Comparison of ENCODE assay signal across 15 cellular contexts in genomic region chr18:62839874-62840713, GRCh38.
A peak's percentile ranks its signal among the peaks of the same experiment; 100 is the strongest.
DNase-seq lines count a peak whose midpoint lies in the region; ATAC-seq, FAIRE-seq and TF ChIP-seq lines count a peak whose summit lies in the region.
"Had no signal": no experiment of that assay in that cellular context is flagged by ENCODE, and none has a peak within 500 bp of the region (broad histone marks: within the 10 kb centered on the region; RNA-seq: fewer than 3 reads in every experiment).

No MANE protein-coding gene starts in this region.

- H3K36me3 ChIP-seq in HUES6 (ENCODE audit: control insufficient read depth, insufficient read depth, low read length) (no peaks in the 10 kb centered on the region; the same call in 1 of the 2 replicates), pancreas (no peaks in the 10 kb centered on the region)
- H3K36me3 ChIP-seq: gastroesophageal sphincter had no signal

- no peaks in the 10 kb centered on the region for H3K36me3 Mint-ChIP-seq in stimulated activated effector memory CD8-positive, alpha-beta T cell treated with anti-CD3 and anti-CD28 coated beads, Interleukin-12 subunit alpha, Interleukin-12 subunit beta, amount 100 ng/mL, for 72 hours

- 73 to 76% methylated on average over 2 of the region's 2 CpGs for WGBS in pancreas, 2 donors

- TF ChIP-seq CTCF in pancreas (IDR thresholded peaks at IDR 0.05), result no peak

- ATAC-seq in pancreas (peak in 2 of 4 donors; percentile 18 to 34), Right ventricle myocardium inferior (no peak)
- no peak for ATAC-seq in stimulated activated effector memory CD8-positive, alpha-beta T cell treated with anti-CD3 and anti-CD28 coated beads, Interleukin-12 subunit alpha, Interleukin-12 subunit beta, amount 100 ng/mL, for 72 hours
- ATAC-seq: activated T-cell treated with anti-CD3 and anti-CD28 coated beads, Interleukin-2, amount 50 U/mL, for 4 hours; gastroesophageal sphincter had no signal

- no peaks in the 10 kb centered on the region for H3K27me3 ChIP-seq in HUES6 (ENCODE audit: control insufficient read depth, insufficient read depth, low read length)
- no peaks in the 10 kb centered on the region for H3K27me3 ChIP-seq in pancreas
- H3K27me3 ChIP-seq: gastroesophageal sphincter had no signal

- 0 out of 2 replicates have a peak overlapping the region, but pooled peaks have one; percentile 7 for H3K4me3 ChIP-seq in HUES6 (ENCODE audit: low read depth, low read length)
- no peak overlapping the region for H3K4me3 ChIP-seq in pancreas
- H3K4me3 ChIP-seq: gastroesophageal sphincter had no signal

- DNase-seq in GM12891 (ENCODE audit: insufficient read length, low spot score) (no peak), pancreas (no peak), Right ventricle myocardium inferior (ENCODE audit: missing footprints) (no peak), KBM-7 (no peak)
- DNase-seq in activated T-cell treated with anti-CD3 and anti-CD28 coated beads, Interleukin-2, amount 50 U/mL, for 48 hours, result no peak
- no peak for DNase-seq in stimulated activated effector memory CD8-positive, alpha-beta T cell treated with anti-CD3 and anti-CD28 coated beads, Interleukin-12 subunit alpha, Interleukin-12 subunit beta, amount 100 ng/mL, for 72 hours (ENCODE audit: low spot score in 2 of 2)
- DNase-seq: activated T-cell treated with anti-CD3 and anti-CD28 coated beads, Interleukin-2, amount 50 U/mL, for 4 hours; dermis blood vessel endothelial cell; Kasumi-1; stimulated activated CD4-positive, alpha-beta T cell treated with anti-CD3 and anti-CD28 coated beads, Interleukin-4, amount 100 ng/mL, for 1 hour; stimulated activated naive CD4-positive, alpha-beta T cell had no signal

- H3K4me1 ChIP-seq in HUES6 (ENCODE audit: control insufficient read depth, insufficient read depth, low read length), result peaks cover 36% of the 10 kb centered on the region
- H3K4me1 ChIP-seq in pancreas, result peaks cover 14 to 15% (median 15%) of the 10 kb centered on the region in 3 donors
- H3K4me1 ChIP-seq: gastroesophageal sphincter had no signal

- H3K9ac ChIP-seq in HUES6 (ENCODE audit: low read length), result no peak overlapping the region

- no peak overlapping the region for H3K4me3 Mint-ChIP-seq in stimulated activated effector memory CD8-positive, alpha-beta T cell treated with anti-CD3 and anti-CD28 coated beads, Interleukin-12 subunit alpha, Interleukin-12 subunit beta, amount 100 ng/mL, for 72 hours
- H3K4me3 Mint-ChIP-seq: activated T-cell treated with anti-CD3 and anti-CD28 coated beads, Interleukin-2, amount 50 U/mL, for 4 hours had no signal

- intact Hi-C loops in pancreas (cut with DNase I) (no loop called here), Right ventricle myocardium inferior (cut with DNase I) (no loop called here)

- H3K27ac Mint-ChIP-seq in stimulated activated effector memory CD8-positive, alpha-beta T cell treated with anti-CD3 and anti-CD28 coated beads, Interleukin-12 subunit alpha, Interleukin-12 subunit beta, amount 100 ng/mL, for 72 hours, result no peak overlapping the region

- TF ChIP-seq POLR2A in GM12891 (IDR thresholded peaks at IDR 0.05; ENCODE audit: low read depth, low read length), result no peak

- peaks cover 20% of the 10 kb centered on the region for H3K4me1 Mint-ChIP-seq in stimulated activated effector memory CD8-positive, alpha-beta T cell treated with anti-CD3 and anti-CD28 coated beads, Interleukin-12 subunit alpha, Interleukin-12 subunit beta, amount 100 ng/mL, for 72 hours

- no peaks in the 10 kb centered on the region for H3K9me3 Mint-ChIP-seq in stimulated activated effector memory CD8-positive, alpha-beta T cell treated with anti-CD3 and anti-CD28 coated beads, Interleukin-12 subunit alpha, Interleukin-12 subunit beta, amount 100 ng/mL, for 72 hours
- H3K9me3 Mint-ChIP-seq: activated T-cell treated with anti-CD3 and anti-CD28 coated beads, Interleukin-2, amount 50 U/mL, for 4 hours had no signal

- in situ Hi-C loops in KBM-7 (cut with MboI; ENCODE audit: low pct_unique_long_range_greater_than_20kb, low sequenced_read_pairs), result no loop called here

- H3K9me3 ChIP-seq in HUES6 (ENCODE audit: control insufficient read depth, insufficient read depth, low read depth, low read length) (no peaks in the 10 kb centered on the region), pancreas (no peaks in the 10 kb centered on the region)
- H3K9me3 ChIP-seq: gastroesophageal sphincter had no signal

- H3K27ac ChIP-seq in HUES6 (ENCODE audit: low read depth, low read length), result peak overlapping the region; percentile 71
- H3K27ac ChIP-seq in pancreas, result no peak overlapping the region
- H3K27ac ChIP-seq: C4-2B, gastroesophageal sphincter had no signal

- FAIRE-seq in GM12891 (lab: Jason Lieb, UNC), result no peak
- peak; percentile 21 for FAIRE-seq in endometrium (lab: Jason Lieb, UNC)
- FAIRE-seq in pancreas (lab: Jason Lieb, UNC), result peak; percentile 17

TF ChIP-seq in GM12891, 5 proteins besides CTCF, POLR2A, EP300 and RAD21:
- TF ChIP-seq SPI1 (IDR thresholded peaks at IDR 0.05; ENCODE audit: low read depth, low read length) (peak; percentile 63; the same call in 1 of the 2 replicates), POLR2AphosphoS5 (IDR thresholded peaks at IDR 0.05; ENCODE audit: low read depth, low read length) (no peak)
